14 cellular contexts compared by ENCODE assay signal in the genomic region with DNA sequence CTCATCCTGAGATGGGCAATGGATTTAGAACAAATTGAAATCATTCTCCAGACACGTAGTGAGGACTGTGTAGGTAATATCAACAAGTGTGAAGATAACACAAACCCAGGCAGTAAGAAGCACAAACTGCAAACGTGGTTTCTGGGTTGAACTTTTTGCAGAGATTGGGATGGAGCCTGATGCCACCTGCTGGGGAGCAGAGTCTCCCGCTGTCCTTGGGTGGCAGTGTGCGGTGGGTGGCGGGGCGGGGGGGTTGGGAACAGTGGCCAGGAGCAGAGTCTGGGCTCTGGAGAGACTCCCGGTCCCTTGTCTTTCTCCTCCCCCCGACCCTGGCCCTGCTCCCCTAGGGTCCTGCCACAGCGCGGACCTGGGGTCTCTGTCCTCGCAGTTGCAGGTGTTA. TPM values are rescaled to one million over a fixed set of nuclear protein-coding genes. Genes with fewer than 3 reads are reported as not detected.
DNase-seq lines count a peak whose midpoint lies in the region; ATAC-seq and TF ChIP-seq lines count a peak whose summit lies in the region.
"Had no signal": no experiment of that assay in that cellular context is flagged by ENCODE, and none has a peak within 500 bp of the region (broad histone marks: within the 10 kb centered on the region; RNA-seq: fewer than 3 reads in every experiment).

No MANE protein-coding gene starts in this region.

- H3K79me2 ChIP-seq in Loucy (ENCODE audit: insufficient read depth, low read length): no peaks in the 10 kb centered on the region

- peaks cover 3% of the 10 kb centered on the region; the same call in 1 of the 2 replicates for H3K4me1 Mint-ChIP-seq in WTC11

- H4K20me1 ChIP-seq in Loucy (ENCODE audit: insufficient read depth, low read length, poor library complexity, severe bottlenecking): no peaks in the 10 kb centered on the region

- H3K27ac ChIP-seq in caudate nucleus (ENCODE audit: low read depth, low read length): peak overlapping the region; percentile 52

- POLR2A ChIA-PET in WTC11 (lab: Charles Lee): no interaction called here

- no peaks in the 10 kb centered on the region for H3K9me3 Mint-ChIP-seq in WTC11
- H3K9me3 Mint-ChIP-seq: T-helper 1 cell treated with Interleukin-12 subunit alpha and Interleukin-12 subunit beta and Interleukin-4 antibody, amounts not matched to agents 30 μg/mL and 1 μg/mL, for 36 hours had no signal

- no peak overlapping the region for H3K9ac ChIP-seq in Loucy (ENCODE audit: low read depth, low read length, poor library complexity, severe bottlenecking)

- H3K27ac Mint-ChIP-seq in WTC11: no peak overlapping the region
- H3K27ac Mint-ChIP-seq: T-helper 1 cell treated with Interleukin-12 subunit alpha and Interleukin-12 subunit beta and Interleukin-4 antibody, amounts not matched to agents 30 μg/mL and 1 μg/mL, for 36 hours had no signal

- no peak overlapping the region for H3K4me3 Mint-ChIP-seq in WTC11
- H3K4me3 Mint-ChIP-seq: T-helper 1 cell treated with Interleukin-12 subunit alpha and Interleukin-12 subunit beta and Interleukin-4 antibody, amounts not matched to agents 30 μg/mL and 1 μg/mL, for 36 hours had no signal

- H3F3A ChIP-seq in Loucy (ENCODE audit: low read depth): no peaks in the 10 kb centered on the region

- no peak overlapping the region for H2AFZ ChIP-seq in Loucy (ENCODE audit: low read length)

- ATAC-seq in HG03108 (IDR thresholded peaks at IDR 0.05; ENCODE audit: unreplicated experiment) (no peak), GM18861 (IDR thresholded peaks at IDR 0.05; ENCODE audit: unreplicated experiment) (no peak), WTC11 (no peak)

- no peaks in the 10 kb centered on the region for H3K27me3 Mint-ChIP-seq in WTC11 (ENCODE audit: low read depth)

- H3K9me2 ChIP-seq in Loucy (replicated peaks; ENCODE audit: low read depth, low read length): no peaks in the 10 kb centered on the region

- H3K4me2 ChIP-seq in Loucy (ENCODE audit: low read depth, low read length, poor library complexity, severe bottlenecking): no peak overlapping the region

- H3K36me3 Mint-ChIP-seq in WTC11: no peaks in the 10 kb centered on the region

- no peaks in the 10 kb centered on the region for H3K9me3 ChIP-seq in Loucy (ENCODE audit: insufficient read depth, low read depth, low read length)

- CTCF ChIA-PET in WTC11 (lab: Charles Lee): interaction anchor here (1.2 to 3.8 kb wide), 2 partner anchors 77 kb away, joined by 5 to 11 read pairs; no protein-coding TSS in a partner anchor

- H3K4me1 ChIP-seq in Loucy (ENCODE audit: insufficient read depth, low read length, poor library complexity, severe bottlenecking): peaks cover 9% of the 10 kb centered on the region

- DNase-seq in caudate nucleus (lab: John Stamatoyannopoulos, UW) (peak in 1 of 61 donors; percentile 9), mesenteric fat pad (ENCODE audit: low spot score) (peak; percentile 47), WTC11 (ENCODE audit: low spot score) (no peak), NCI-H446 treated with DMSO at 0.1 percent for 48 hours (lab: John Stamatoyannopoulos, UW) (no peak)
- DNase-seq: activated naive CD4-positive, alpha-beta T cell treated with anti-CD3 and anti-CD28 coated beads, Interleukin-2, amount 50 U/mL, for 16 hours; COR-L47; midbrain; NCI-H2081; stimulated activated CD4-positive, alpha-beta T cell treated with anti-CD3 and anti-CD28 coated beads, Interleukin-15, amount 100 ng/mL, for 24 hours had no signal

- no peaks in the 10 kb centered on the region for H3K27me3 ChIP-seq in Loucy (ENCODE audit: insufficient read depth, low read length, poor library complexity, severe bottlenecking)

- H3K36me3 ChIP-seq in Loucy (ENCODE audit: insufficient read depth, low read length): peaks cover 2% of the 10 kb centered on the region; the same call in 1 of the 2 replicates

- TF ChIP-seq CTCF in GM12875 (IDR thresholded peaks at IDR 0.05; ENCODE audit: borderline replicate concordance, insufficient read depth, low read depth, low read length) (0 out of 2 replicates have a peak, but pooled peaks have one; percentile 16), Loucy (conservative IDR thresholded peaks at IDR 0.05; ENCODE audit: low read length) (peak; percentile 24; the same call in 1 of the 2 replicates), WTC11 (IDR thresholded peaks at IDR 0.05) (no peak)

- H3K4me3 ChIP-seq in GM12875 (ENCODE audit: low read depth, low read length) (no peak overlapping the region), Loucy (ENCODE audit: low read length, poor library complexity, severe bottlenecking) (no peak overlapping the region)

TF ChIP-seq in WTC11, 78 proteins besides CTCF, POLR2A, EP300 and RAD21 (continues in another document):
- TF ChIP-seq MXD4 (CRISPR knock-in tag; IDR thresholded peaks at IDR 0.05; ENCODE audit: borderline replicate concordance) (no peak), CBFB (CRISPR knock-in tag; IDR thresholded peaks at IDR 0.05; ENCODE audit: low read depth) (no peak), ZNF219 (CRISPR knock-in tag; IDR thresholded peaks at IDR 0.05; ENCODE audit: borderline replicate concordance) (no peak), SOX15 (CRISPR knock-in tag; IDR thresholded peaks at IDR 0.05) (no peak), ESRRA (CRISPR knock-in tag; IDR thresholded peaks at IDR 0.05; ENCODE audit: borderline replicate concordance) (no peak), ZNF232 (CRISPR knock-in tag; IDR thresholded peaks at IDR 0.05) (no peak), FOXP1 (CRISPR knock-in tag; IDR thresholded peaks at IDR 0.05; ENCODE audit: borderline replicate concordance) (no peak), NFYB (CRISPR knock-in tag; conservative IDR thresholded peaks at IDR 0.05; ENCODE audit: low read depth) (no peak), ZNF317 (CRISPR knock-in tag; IDR thresholded peaks at IDR 0.05; ENCODE audit: borderline replicate concordance, low read depth) (no peak), KAT7 (CRISPR knock-in tag; IDR thresholded peaks at IDR 0.05; ENCODE audit: borderline replicate concordance) (no peak), SP1 (CRISPR knock-in tag; conservative IDR thresholded peaks at IDR 0.05) (no peak)
- TF ChIP-seq, protein P1, sequence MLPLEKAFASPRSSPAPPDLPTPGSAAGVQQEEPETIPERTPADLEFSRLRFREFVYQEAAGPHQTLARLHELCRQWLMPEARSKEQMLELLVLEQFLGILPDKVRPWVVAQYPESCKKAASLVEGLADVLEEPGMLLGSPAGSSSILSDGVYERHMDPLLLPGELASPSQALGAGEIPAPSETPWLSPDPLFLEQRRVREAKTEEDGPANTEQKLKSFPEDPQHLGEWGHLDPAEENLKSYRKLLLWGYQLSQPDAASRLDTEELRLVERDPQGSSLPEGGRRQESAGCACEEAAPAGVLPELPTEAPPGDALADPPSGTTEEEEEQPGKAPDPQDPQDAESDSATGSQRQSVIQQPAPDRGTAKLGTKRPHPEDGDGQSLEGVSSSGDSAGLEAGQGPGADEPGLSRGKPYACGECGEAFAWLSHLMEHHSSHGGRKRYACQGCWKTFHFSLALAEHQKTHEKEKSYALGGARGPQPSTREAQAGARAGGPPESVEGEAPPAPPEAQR (CRISPR knock-in tag; IDR thresholded peaks at IDR 0.05): no peak
- TF ChIP-seq, protein P2, sequence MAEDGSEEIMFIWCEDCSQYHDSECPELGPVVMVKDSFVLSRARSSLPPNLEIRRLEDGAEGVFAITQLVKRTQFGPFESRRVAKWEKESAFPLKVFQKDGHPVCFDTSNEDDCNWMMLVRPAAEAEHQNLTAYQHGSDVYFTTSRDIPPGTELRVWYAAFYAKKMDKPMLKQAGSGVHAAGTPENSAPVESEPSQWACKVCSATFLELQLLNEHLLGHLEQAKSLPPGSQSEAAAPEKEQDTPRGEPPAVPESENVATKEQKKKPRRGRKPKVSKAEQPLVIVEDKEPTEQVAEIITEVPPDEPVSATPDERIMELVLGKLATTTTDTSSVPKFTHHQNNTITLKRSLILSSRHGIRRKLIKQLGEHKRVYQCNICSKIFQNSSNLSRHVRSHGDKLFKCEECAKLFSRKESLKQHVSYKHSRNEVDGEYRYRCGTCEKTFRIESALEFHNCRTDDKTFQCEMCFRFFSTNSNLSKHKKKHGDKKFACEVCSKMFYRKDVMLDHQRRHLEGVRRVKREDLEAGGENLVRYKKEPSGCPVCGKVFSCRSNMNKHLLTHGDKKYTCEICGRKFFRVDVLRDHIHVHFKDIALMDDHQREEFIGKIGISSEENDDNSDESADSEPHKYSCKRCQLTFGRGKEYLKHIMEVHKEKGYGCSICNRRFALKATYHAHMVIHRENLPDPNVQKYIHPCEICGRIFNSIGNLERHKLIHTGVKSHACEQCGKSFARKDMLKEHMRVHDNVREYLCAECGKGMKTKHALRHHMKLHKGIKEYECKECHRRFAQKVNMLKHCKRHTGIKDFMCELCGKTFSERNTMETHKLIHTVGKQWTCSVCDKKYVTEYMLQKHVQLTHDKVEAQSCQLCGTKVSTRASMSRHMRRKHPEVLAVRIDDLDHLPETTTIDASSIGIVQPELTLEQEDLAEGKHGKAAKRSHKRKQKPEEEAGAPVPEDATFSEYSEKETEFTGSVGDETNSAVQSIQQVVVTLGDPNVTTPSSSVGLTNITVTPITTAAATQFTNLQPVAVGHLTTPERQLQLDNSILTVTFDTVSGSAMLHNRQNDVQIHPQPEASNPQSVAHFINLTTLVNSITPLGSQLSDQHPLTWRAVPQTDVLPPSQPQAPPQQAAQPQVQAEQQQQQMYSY (CRISPR knock-in tag; IDR thresholded peaks at IDR 0.05): no peak
- TF ChIP-seq, protein P3, sequence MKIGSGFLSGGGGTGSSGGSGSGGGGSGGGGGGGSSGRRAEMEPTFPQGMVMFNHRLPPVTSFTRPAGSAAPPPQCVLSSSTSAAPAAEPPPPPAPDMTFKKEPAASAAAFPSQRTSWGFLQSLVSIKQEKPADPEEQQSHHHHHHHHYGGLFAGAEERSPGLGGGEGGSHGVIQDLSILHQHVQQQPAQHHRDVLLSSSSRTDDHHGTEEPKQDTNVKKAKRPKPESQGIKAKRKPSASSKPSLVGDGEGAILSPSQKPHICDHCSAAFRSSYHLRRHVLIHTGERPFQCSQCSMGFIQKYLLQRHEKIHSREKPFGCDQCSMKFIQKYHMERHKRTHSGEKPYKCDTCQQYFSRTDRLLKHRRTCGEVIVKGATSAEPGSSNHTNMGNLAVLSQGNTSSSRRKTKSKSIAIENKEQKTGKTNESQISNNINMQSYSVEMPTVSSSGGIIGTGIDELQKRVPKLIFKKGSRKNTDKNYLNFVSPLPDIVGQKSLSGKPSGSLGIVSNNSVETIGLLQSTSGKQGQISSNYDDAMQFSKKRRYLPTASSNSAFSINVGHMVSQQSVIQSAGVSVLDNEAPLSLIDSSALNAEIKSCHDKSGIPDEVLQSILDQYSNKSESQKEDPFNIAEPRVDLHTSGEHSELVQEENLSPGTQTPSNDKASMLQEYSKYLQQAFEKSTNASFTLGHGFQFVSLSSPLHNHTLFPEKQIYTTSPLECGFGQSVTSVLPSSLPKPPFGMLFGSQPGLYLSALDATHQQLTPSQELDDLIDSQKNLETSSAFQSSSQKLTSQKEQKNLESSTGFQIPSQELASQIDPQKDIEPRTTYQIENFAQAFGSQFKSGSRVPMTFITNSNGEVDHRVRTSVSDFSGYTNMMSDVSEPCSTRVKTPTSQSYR (CRISPR knock-in tag; IDR thresholded peaks at IDR 0.05): no peak

RNA-seq across cellular contexts. Expression of a gene that starts 19.5 kb away (rescaled TPM):
- total RNA-seq in mesenteric fat pad: 24.5 TPM
- total RNA-seq in WTC11 (2021): 14.7 to 18.7 TPM (median 16.8 TPM) in 3 replicates

RNA-seq across cellular contexts. Expression of a gene that starts 51.4 kb away (rescaled TPM):
- 9.9 TPM for total RNA-seq in mesenteric fat pad
- 4.1 to 6.6 TPM (median 5.5 TPM) in 3 replicates for total RNA-seq in WTC11 (2021)
